ENCODE assay signal across 17 cellular contexts in genomic region chr3:12423131-12423530, GRCh38.
"Had no signal": no experiment of that assay in that cellular context is flagged by ENCODE, and none has a peak within 500 bp of the region (broad histone marks: within the 10 kb centered on the region; RNA-seq: fewer than 3 reads in every experiment).

No MANE protein-coding gene starts in this region.

- ATAC-seq: foreskin keratinocyte, left lung, natural killer cell, pancreas had no signal

- H3K4me1 ChIP-seq: foreskin keratinocyte, pancreas had no signal

- DNase-seq: activated T-cell treated with anti-CD3 and anti-CD28 coated beads, Interleukin-2, amount 50 U/mL, for 1 hour; aorta; effector CD4-positive, alpha-beta T cell; erythroblast; foreskin keratinocyte; left lung; natural killer cell; pancreas; right lobe of liver; stimulated activated CD4-positive, alpha-beta T cell treated with anti-CD3 and anti-CD28 coated beads, Interleukin-15, amount 100 ng/mL, for 24 hours; stimulated activated CD4-positive, alpha-beta T cell treated with anti-CD3 and anti-CD28 coated beads, Interleukin-4, amount 100 ng/mL, for 1 hour; stimulated activated naive CD4-positive, alpha-beta T cell had no signal

- FAIRE-seq: endometrium, pancreas, TTC549 had no signal

- H3K27me3 ChIP-seq: left lung, pancreas, right lobe of liver had no signal

- H3K4me2 ChIP-seq: smooth muscle cell had no signal

- H3K4me3 ChIP-seq: left lung, pancreas, right lobe of liver, smooth muscle cell, thoracic aorta had no signal

- H3K27ac ChIP-seq: foreskin keratinocyte, left lung, neutrophil, pancreas, thoracic aorta had no signal

- H3K9me3 ChIP-seq: left lung, neutrophil, pancreas, right lobe of liver, thoracic aorta had no signal

- H3K36me3 ChIP-seq: left lung, neutrophil, pancreas, right lobe of liver, thoracic aorta had no signal
